ENCODE assay signal across 1 cellular context in the genomic region with DNA sequence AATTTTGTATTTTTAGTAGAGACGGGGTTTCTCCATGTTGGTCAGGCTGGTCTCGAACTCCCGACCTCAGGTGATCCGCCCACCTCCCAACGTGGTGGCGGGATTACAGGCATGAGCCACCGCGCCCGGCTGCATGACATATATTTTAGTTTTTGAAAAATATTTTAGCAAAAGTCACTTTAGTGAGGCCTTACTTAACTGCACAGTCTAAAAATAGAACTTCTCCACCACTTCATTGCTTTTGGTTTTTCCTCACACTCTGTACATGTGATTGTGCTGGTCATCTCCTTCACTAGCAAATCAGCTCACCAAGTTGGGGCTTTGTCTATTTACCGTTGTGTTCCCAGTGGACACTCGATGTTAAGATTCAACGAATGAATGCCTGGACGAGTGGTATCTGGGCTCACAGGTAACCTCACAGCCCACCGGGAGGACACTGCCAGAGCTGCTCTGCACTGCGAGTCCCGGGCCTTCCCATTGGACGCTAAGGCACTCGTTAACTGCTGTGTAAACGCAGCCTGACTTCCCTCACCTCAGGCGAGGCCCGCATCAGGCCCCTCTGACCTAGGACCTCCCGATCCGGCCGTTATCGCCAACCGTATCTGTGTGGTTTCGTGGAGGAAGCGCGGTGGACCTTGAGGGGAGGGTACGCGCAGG.
TF ChIP-seq lines count a peak whose summit lies in the region.

No MANE protein-coding gene starts in this region.

TF ChIP-seq in HepG2, 621 proteins besides CTCF, POLR2A, EP300 and RAD21 (continued from another document):
- TF ChIP-seq, protein P1, sequence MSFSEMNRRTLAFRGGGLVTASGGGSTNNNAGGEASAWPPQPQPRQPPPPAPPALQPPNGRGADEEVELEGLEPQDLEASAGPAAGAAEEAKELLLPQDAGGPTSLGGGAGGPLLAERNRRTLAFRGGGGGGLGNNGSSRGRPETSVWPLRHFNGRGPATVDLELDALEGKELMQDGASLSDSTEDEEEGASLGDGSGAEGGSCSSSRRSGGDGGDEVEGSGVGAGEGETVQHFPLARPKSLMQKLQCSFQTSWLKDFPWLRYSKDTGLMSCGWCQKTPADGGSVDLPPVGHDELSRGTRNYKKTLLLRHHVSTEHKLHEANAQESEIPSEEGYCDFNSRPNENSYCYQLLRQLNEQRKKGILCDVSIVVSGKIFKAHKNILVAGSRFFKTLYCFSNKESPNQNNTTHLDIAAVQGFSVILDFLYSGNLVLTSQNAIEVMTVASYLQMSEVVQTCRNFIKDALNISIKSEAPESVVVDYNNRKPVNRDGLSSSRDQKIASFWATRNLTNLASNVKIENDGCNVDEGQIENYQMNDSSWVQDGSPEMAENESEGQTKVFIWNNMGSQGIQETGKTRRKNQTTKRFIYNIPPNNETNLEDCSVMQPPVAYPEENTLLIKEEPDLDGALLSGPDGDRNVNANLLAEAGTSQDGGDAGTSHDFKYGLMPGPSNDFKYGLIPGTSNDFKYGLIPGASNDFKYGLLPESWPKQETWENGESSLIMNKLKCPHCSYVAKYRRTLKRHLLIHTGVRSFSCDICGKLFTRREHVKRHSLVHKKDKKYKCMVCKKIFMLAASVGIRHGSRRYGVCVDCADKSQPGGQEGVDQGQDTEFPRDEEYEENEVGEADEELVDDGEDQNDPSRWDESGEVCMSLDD (CRISPR knock-in tag; IDR thresholded peaks at IDR 0.05; ENCODE audit: borderline replicate concordance) = no peak
- TF ChIP-seq ELF4 (CRISPR knock-in tag; IDR thresholded peaks at IDR 0.05; ENCODE audit: borderline replicate concordance) (no peak), AKNA (CRISPR knock-in tag; IDR thresholded peaks at IDR 0.05; ENCODE audit: borderline replicate concordance) (no peak), RELA (CRISPR knock-in tag; IDR thresholded peaks at IDR 0.05) (no peak), GTF3A (CRISPR knock-in tag; conservative IDR thresholded peaks at IDR 0.05) (no peak)
